Comparison of ENCODE assay signal across 8 cellular contexts in genomic region chr17:43673516-43674323, GRCh38. TPM values are rescaled to one million over a fixed set of nuclear protein-coding genes. Genes with fewer than 3 reads are reported as not detected.
DNase-seq lines count a peak whose midpoint lies in the region; ATAC-seq, FAIRE-seq and TF ChIP-seq lines count a peak whose summit lies in the region.

No MANE protein-coding gene starts in this region.

- peaks cover 29% of the 10 kb centered on the region for H3K4me1 Mint-ChIP-seq in astrocyte (ENCODE audit: low read depth, unreplicated experiment)

- TF ChIP-seq CTCF in astrocyte (IDR thresholded peaks at IDR 0.05; ENCODE audit: insufficient read depth, low read depth, low read length) = peak; percentile 97
- peak; percentile 94 for TF ChIP-seq CTCF in smooth muscle cell (IDR thresholded peaks at IDR 0.05; ENCODE audit: borderline replicate concordance, insufficient read depth, poor library complexity, severe bottlenecking)

- H3K4me3 Mint-ChIP-seq in astrocyte (ENCODE audit: unreplicated experiment) = no peak overlapping the region

- H3K4me2 ChIP-seq in astrocyte (ENCODE audit: low read length) (no peak overlapping the region), smooth muscle cell (no peak overlapping the region)

- DNase-seq in GM03348 (ENCODE audit: low spot score) (peak; percentile 85), NCI-H1048 (lab: John Stamatoyannopoulos, UW) (peak; percentile 43), T1000 (lab: John Stamatoyannopoulos, UW) (peak; percentile 76), astrocyte (ENCODE audit: low read depth) (peak; percentile 22), hepatic stellate cell (ENCODE audit: low spot score) (peak; percentile 78), smooth muscle cell (lab: John Stamatoyannopoulos, UW; ENCODE audit: unreplicated experiment) (peak; percentile 38)

- no peaks in the 10 kb centered on the region for H3K79me2 ChIP-seq in astrocyte (ENCODE audit: insufficient read depth, low read length)
- no peaks in the 10 kb centered on the region for H3K79me2 ChIP-seq in smooth muscle cell (ENCODE audit: low read depth)

- no peak overlapping the region for H3K9ac ChIP-seq in astrocyte (ENCODE audit: low read length)
- no peak overlapping the region for H3K9ac ChIP-seq in smooth muscle cell (ENCODE audit: low read depth)

- no peak overlapping the region for H3K27ac Mint-ChIP-seq in astrocyte (ENCODE audit: unreplicated experiment)

- H2AFZ ChIP-seq in astrocyte (ENCODE audit: low read depth, low read length) (no peak overlapping the region), smooth muscle cell (ENCODE audit: low read depth) (no peak overlapping the region)

- FAIRE-seq in astrocyte (lab: Jason Lieb, UNC) = no peak

- H3K4me3 ChIP-seq in astrocyte (ENCODE audit: insufficient read depth, low read depth, low read length) (no peak overlapping the region), smooth muscle cell (no peak overlapping the region)

- H3F3A ChIP-seq in smooth muscle cell (ENCODE audit: low read depth) = peaks cover 4% of the 10 kb centered on the region

- ATAC-seq in GM21526 (IDR thresholded peaks at IDR 0.05; ENCODE audit: low FRiP score, unreplicated experiment) = no peak
- no peak for ATAC-seq in HG03159 (IDR thresholded peaks at IDR 0.05; ENCODE audit: unreplicated experiment)

- H4K20me1 ChIP-seq in astrocyte (ENCODE audit: insufficient read depth, low read length) = no peaks in the 10 kb centered on the region
- H4K20me1 ChIP-seq in smooth muscle cell (ENCODE audit: low read depth) = no peaks in the 10 kb centered on the region

- H3K36me3 ChIP-seq in astrocyte (ENCODE audit: insufficient read depth, low read length) = no peaks in the 10 kb centered on the region
- no peaks in the 10 kb centered on the region for H3K36me3 ChIP-seq in smooth muscle cell (ENCODE audit: low read depth)

- H3K27me3 Mint-ChIP-seq in astrocyte (ENCODE audit: low read depth, unreplicated experiment) = peaks cover 20% of the 10 kb centered on the region

- no peaks in the 10 kb centered on the region for H3K9me3 Mint-ChIP-seq in astrocyte (ENCODE audit: unreplicated experiment)

- 63% methylated on average over 14 of the region's 14 CpGs for WGBS in smooth muscle cell (ENCODE audit: low lambda C conversion rate)

- H3K27me3 ChIP-seq in astrocyte (ENCODE audit: insufficient read depth, low read length) = peaks cover 6% of the 10 kb centered on the region
- no peaks in the 10 kb centered on the region for H3K27me3 ChIP-seq in smooth muscle cell (ENCODE audit: low read depth)

- H3K27ac ChIP-seq in astrocyte (ENCODE audit: low read depth, low read length) (no peak overlapping the region), smooth muscle cell (ENCODE audit: low read depth) (no peak overlapping the region)

- no peaks in the 10 kb centered on the region for H3K36me3 Mint-ChIP-seq in astrocyte (ENCODE audit: low read depth, unreplicated experiment)

- no peaks in the 10 kb centered on the region for H3K9me3 ChIP-seq in astrocyte (ENCODE audit: insufficient read depth, low read depth, low read length)
- H3K9me3 ChIP-seq in smooth muscle cell (replicated peaks; ENCODE audit: low read depth) = no peaks in the 10 kb centered on the region

- H3K4me1 ChIP-seq in astrocyte (ENCODE audit: insufficient read depth, low read length) (no peaks in the 10 kb centered on the region), smooth muscle cell (ENCODE audit: low read depth) (peaks cover 21% of the 10 kb centered on the region)

RNA-seq across cellular contexts. Expression of gene MEOX1, which starts 12.0 kb away (rescaled TPM):
- total RNA-seq in astrocyte (not detected in 2 replicates), smooth muscle cell (0.31 and 0.58 TPM in 2 replicates)
- 0.79 and 1.7 TPM in 2 replicates for polyA plus RNA-seq in smooth muscle cell

Comparison
In these comparisons a context has a peak if more than half of its experiments do, and no peak if none do; other contexts are left out.
1. DNase-seq: peak in every context shown above with its lines; median percentile 85 in GM03348; 78 in hepatic stellate cell; 76 in T1000; 43 in NCI-H1048; 38 in smooth muscle cell; 22 in astrocyte.